In the genomic region with DNA sequence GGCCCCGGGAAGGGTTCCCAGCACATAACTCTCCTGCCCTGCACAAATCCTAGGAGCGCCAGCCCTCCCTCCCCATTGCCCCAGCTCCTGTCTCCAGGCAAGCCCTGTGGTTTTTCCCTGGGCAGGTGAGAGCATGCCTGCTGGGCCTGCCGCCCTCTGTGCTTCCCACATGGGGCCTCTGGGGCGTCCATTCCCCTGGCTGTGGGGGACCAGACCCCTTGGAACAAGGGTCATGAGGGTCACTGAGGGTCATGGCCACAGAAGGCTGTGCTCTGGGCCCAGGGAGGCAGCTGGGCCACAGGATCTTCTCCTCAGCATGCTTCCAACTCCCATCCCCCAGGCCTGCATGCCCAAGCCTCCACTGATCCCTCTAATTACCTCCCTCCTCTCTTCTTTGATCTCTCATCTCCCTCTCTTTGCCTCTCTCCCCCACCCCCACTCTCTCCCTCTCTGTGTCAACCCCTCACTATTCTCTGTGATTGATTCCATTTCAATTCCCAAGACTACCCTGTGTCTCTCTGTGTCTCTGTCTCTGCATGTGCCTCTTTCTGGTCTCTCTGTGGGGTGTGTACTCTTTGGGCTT, we compare ENCODE assay signal across 19 cellular contexts. TPM values are rescaled to one million over a fixed set of nuclear protein-coding genes. Genes with fewer than 3 reads are reported as not detected.
DNase-seq lines count a peak whose midpoint lies in the region; ATAC-seq, FAIRE-seq and TF ChIP-seq lines count a peak whose summit lies in the region.
"Had no signal": no experiment of that assay in that cellular context is flagged by ENCODE, and none has a peak within 500 bp of the region (broad histone marks: within the 10 kb centered on the region; RNA-seq: fewer than 3 reads in every experiment).

No MANE protein-coding gene starts in this region.

- H2AFZ ChIP-seq in H1 (ENCODE audit: low read length): no peak overlapping the region

- H3K27me3 ChIP-seq in H1 (replicated peaks in 1 of 4; ENCODE audit: control insufficient read depth in 3 of 4, extremely low read depth in 1 of 4, insufficient read depth in 3 of 4, low read length in 3 of 4): peaks cover 0 to 26% (median 13%) of the 10 kb centered on the region in 4 experiments; a peak in 5 of 7 replicates
- H3K27me3 ChIP-seq in CD8-positive, alpha-beta memory T cell (ENCODE audit: insufficient read depth, low read length, poor library complexity, severe bottlenecking): peaks cover 10% of the 10 kb centered on the region
- H3K27me3 ChIP-seq: adrenal gland had no signal

- H3K4me3 Mint-ChIP-seq in nephron: peak overlapping the region; percentile 44 to 77 (median 56)
- no peak overlapping the region for H3K4me3 Mint-ChIP-seq in CD8-positive, alpha-beta memory T cell

- H2BK12ac ChIP-seq in H1 (ENCODE audit: low read depth, low read length): 0 out of 2 replicates have a peak overlapping the region, but pooled peaks have one; percentile 68

- no peak for TF ChIP-seq RAD21 in H1 (IDR thresholded peaks at IDR 0.05 in 1 of 2, conservative IDR thresholded peaks at IDR 0.05 in 1 of 2; ENCODE audit: low read depth in 2 of 2, low read length in 2 of 2)

- H4K8ac ChIP-seq in H1 (ENCODE audit: extremely low read depth, insufficient read depth, low read length): no peak overlapping the region

- H2BK20ac ChIP-seq in H1 (ENCODE audit: low read length): peak overlapping the region; percentile 90

- H2AK5ac ChIP-seq in H1 (ENCODE audit: low read depth, low read length): 0 out of 2 replicates have a peak overlapping the region, but pooled peaks have one; percentile 15

- POLR2A ChIA-PET in H1 (lab: Charles Lee; ENCODE audit: partially characterized antibody): interaction anchor here (1.2 to 1.3 kb wide), 3 partner anchors 12 to 39 kb away, joined by 3 to 6 read pairs (median 4); no protein-coding TSS in a partner anchor
- POLR2A ChIA-PET in CD8-positive, alpha-beta memory T cell (lab: Charles Lee): no interaction called here

- DNase-seq in ELF-1 (ENCODE audit: low read depth, low spot score): peak; percentile 86
- peak; percentile 58 for DNase-seq in NCI-H2171 (lab: John Stamatoyannopoulos, UW)
- DNase-seq in H1 (ENCODE audit: low read depth in 1 of 2, low spot score in 2 of 2): peak in 1 of 2 experiments; percentile 55
- no peak for DNase-seq in DMS53 (lab: John Stamatoyannopoulos, UW)
- DNase-seq in anterior cingulate cortex (lab: John Stamatoyannopoulos, UW): no peak
- no peak for DNase-seq in CD8-positive, alpha-beta memory T cell
- DNase-seq: activated CD8-positive, alpha-beta memory T cell treated with anti-CD3 and anti-CD28 coated beads, Interleukin-2, amount 50 U/mL, for 48 hours; adrenal gland; GF-D8; NCI-H748 treated with DMSO at 0.1 percent for 48 hours; stomach had no signal

- H3K4ac ChIP-seq in H1 (replicated peaks; ENCODE audit: insufficient read length, low read depth, low read length): no peak overlapping the region

- peaks cover 2% of the 10 kb centered on the region; the same call in 1 of the 2 replicates for H3K79me1 ChIP-seq in H1 (ENCODE audit: low read depth, low read length)

- H3K9me3 Mint-ChIP-seq in nephron: no peaks in the 10 kb centered on the region
- H3K9me3 Mint-ChIP-seq in CD8-positive, alpha-beta memory T cell: peaks cover 0 to 1% (median 0%) of the 10 kb centered on the region in 5 donors

- H3K23ac ChIP-seq in H1 (ENCODE audit: insufficient read length): no peak overlapping the region

- TF ChIP-seq EP300 in H1 (IDR thresholded peaks at IDR 0.05; ENCODE audit: borderline replicate concordance in 1 of 2, low read depth in 2 of 2, low read length in 2 of 2): no peak

- 0 out of 8 replicates have a peak overlapping the region, but pooled peaks of 2 of the 4 experiments have one; percentile 9 to 14 for H3K4me3 ChIP-seq in H1 (ENCODE audit: extremely low read depth in 1 of 4, insufficient read depth in 2 of 4, low read depth in 3 of 4, low read length in 4 of 4)
- H3K4me3 ChIP-seq in CD8-positive, alpha-beta memory T cell (ENCODE audit: low read length): no peak overlapping the region
- H3K4me3 ChIP-seq: adrenal gland, SJSA1, stomach had no signal

- H3K27me3 Mint-ChIP-seq in nephron (ENCODE audit: low read depth): peaks cover 14% of the 10 kb centered on the region
- peaks cover 12 to 59% of the 10 kb centered on the region in 2 donors for H3K27me3 Mint-ChIP-seq in CD8-positive, alpha-beta memory T cell

- H3K27ac Mint-ChIP-seq in nephron: peak overlapping the region; percentile 66 to 97 (median 87)
- H3K27ac Mint-ChIP-seq in CD8-positive, alpha-beta memory T cell: no peak overlapping the region

- no peak for TF ChIP-seq POLR2A in H1 (IDR thresholded peaks at IDR 0.05; ENCODE audit: control extremely low read depth in 1 of 2, low read depth in 2 of 2, low read length in 2 of 2)

- peaks cover 91% of the 10 kb centered on the region for H3K4me1 Mint-ChIP-seq in nephron
- peaks cover 0 to 4% (median 3%) of the 10 kb centered on the region in 3 donors for H3K4me1 Mint-ChIP-seq in CD8-positive, alpha-beta memory T cell

- WGBS in H1 (ENCODE audit: extremely low coverage in 1 of 2, insufficient coverage in 1 of 2, insufficient read length in 1 of 2, insufficient replicate concordance in 2 of 2, low coverage in 1 of 2, low lambda C conversion rate in 2 of 2, missing lambda C conversion rate in 1 of 2), 2 experiments: 52% methylated on average over 4 of the region's 4 CpGs; no CpG with 5 or more reads in 1 of the 2 experiments

- peak overlapping the region; percentile 88 for H2BK15ac ChIP-seq in H1 (ENCODE audit: low read length)

- H3K27ac ChIP-seq in H1 (ENCODE audit: low read depth, low read length): no peak overlapping the region
- H3K27ac ChIP-seq in CD8-positive, alpha-beta memory T cell (ENCODE audit: low read depth, low read length): no peak overlapping the region
- H3K27ac ChIP-seq: adrenal gland, C4-2B, HL-60, neutrophil, SJSA1, stomach had no signal

- no peak overlapping the region for H3K14ac ChIP-seq in H1 (ENCODE audit: insufficient read length)

- no peak overlapping the region for H3K9ac ChIP-seq in H1 (replicated peaks in 1 of 4; ENCODE audit: extremely low read depth in 1 of 4, low read depth in 3 of 4, low read length in 3 of 4)

- peak overlapping the region; percentile 14 for H4K91ac ChIP-seq in H1 (replicated peaks; ENCODE audit: insufficient read length, low read length)

- H2BK120ac ChIP-seq in H1 (replicated peaks; ENCODE audit: low read depth, low read length): no peak overlapping the region

- no peak for FAIRE-seq in H1 (lab: Jason Lieb, UNC)
- FAIRE-seq: H54 had no signal

- peaks cover 0 to 8% (median under 1%) of the 10 kb centered on the region in 4 experiments; a peak in 4 of 8 replicates for H3K36me3 ChIP-seq in H1 (ENCODE audit: control insufficient read depth in 2 of 4, insufficient read depth in 4 of 4, low read length in 3 of 4)
- H3K36me3 ChIP-seq in CD8-positive, alpha-beta memory T cell (ENCODE audit: insufficient read depth, low read length): no peaks in the 10 kb centered on the region
- H3K36me3 ChIP-seq: adrenal gland, neutrophil, SJSA1 had no signal

- H3K4me2 ChIP-seq in H1 (ENCODE audit: insufficient read depth in 1 of 2, low read depth in 2 of 2, low read length in 2 of 2): peak overlapping the region; percentile 15 to 60

- TF ChIP-seq CTCF in H1 (IDR thresholded peaks at IDR 0.05; ENCODE audit: control extremely low read depth in 1 of 3, insufficient read depth in 1 of 3, low read depth in 1 of 3, low read length in 3 of 3): no peak
- TF ChIP-seq CTCF in nephron (IDR thresholded peaks at IDR 0.05; ENCODE audit: unreplicated experiment in 3 of 3): no peak

- H3K4me1 ChIP-seq in H1 (replicated peaks in 1 of 4; ENCODE audit: control insufficient read depth in 3 of 4, insufficient read depth in 4 of 4, low read length in 3 of 4): peaks cover 8 to 52% (median 37%) of the 10 kb centered on the region in 4 experiments
- no peaks in the 10 kb centered on the region for H3K4me1 ChIP-seq in CD8-positive, alpha-beta memory T cell (ENCODE audit: insufficient read depth, low read length)
- H3K4me1 ChIP-seq: adrenal gland, SJSA1 had no signal

- peaks cover 0 to 5% of the 10 kb centered on the region in 2 experiments; a peak in 1 of 4 replicates for H3K79me2 ChIP-seq in H1 (ENCODE audit: control insufficient read depth in 1 of 2, insufficient read depth in 2 of 2, low read length in 2 of 2)

- H3K9me3 ChIP-seq in H1 (ENCODE audit: insufficient read depth in 2 of 2, low read depth in 1 of 2, low read length in 1 of 2): no peaks in the 10 kb centered on the region
- H3K9me3 ChIP-seq in CD8-positive, alpha-beta memory T cell (ENCODE audit: low read length): no peaks in the 10 kb centered on the region
- H3K9me3 ChIP-seq: adrenal gland, neutrophil, SJSA1, stomach had no signal

- peak overlapping the region; percentile 87 for H3K18ac ChIP-seq in H1 (ENCODE audit: extremely low read depth, low read length)

- no peak overlapping the region for H4K5ac ChIP-seq in H1 (ENCODE audit: insufficient read length, low read depth, low read length)

- CTCF ChIA-PET in H1 (lab: Charles Lee; ENCODE audit: partially characterized antibody): interaction anchor here (1.0 to 6.5 kb wide), 10 partner anchors 9 to 219 kb away, joined by 3 to 32 read pairs (median 4); no protein-coding TSS in a partner anchor
- CTCF ChIA-PET in CD8-positive, alpha-beta memory T cell (lab: Charles Lee): no interaction called here

- H2BK5ac ChIP-seq in H1 (ENCODE audit: low read depth, low read length): peak overlapping the region; percentile 60; the same call in 1 of the 2 replicates

- H3K56ac ChIP-seq in H1 (replicated peaks; ENCODE audit: insufficient read length, low read depth, low read length): no peak overlapping the region

- H3K36me3 Mint-ChIP-seq in nephron (ENCODE audit: low read depth): peaks cover 55% of the 10 kb centered on the region
- H3K36me3 Mint-ChIP-seq in CD8-positive, alpha-beta memory T cell: no peaks in the 10 kb centered on the region

- ATAC-seq in HG02981 (IDR thresholded peaks at IDR 0.05; ENCODE audit: unreplicated experiment): no peak
- ATAC-seq: left lobe of liver had no signal

- peaks cover 5 to 14% of the 10 kb centered on the region in 2 experiments for H4K20me1 ChIP-seq in H1 (replicated peaks in 1 of 2; ENCODE audit: control insufficient read depth in 1 of 2, insufficient read depth in 2 of 2, low read length in 2 of 2)

- peaks cover 1% of the 10 kb centered on the region for H3K23me2 ChIP-seq in H1 (ENCODE audit: low read depth, low read length)

TF ChIP-seq in H1, 55 proteins besides CTCF, POLR2A, EP300 and RAD21 (continues in another document):
- TF ChIP-seq SIX5 (IDR thresholded peaks at IDR 0.05; ENCODE audit: low read depth, low read length): no peak

RNA-seq across cellular contexts. Expression of gene MDFI, which starts 6.1 kb away (rescaled TPM):
- total RNA-seq in H1 (2021; fragmentation: NEBNext Ultra II Directional; extraction: Animal tissue kit (Norgen Biotek cat#: 25700)): 38.5 and 41.0 TPM in 2 replicates
- 65.6 and 78.9 TPM in 2 replicates for polyA plus RNA-seq in H1 (2011; rRNA removed)
- 73.5 TPM for polyA plus RNA-seq in H1 (2011; cell fraction: cytosol; rRNA removed)
- 60.0 TPM for polyA plus RNA-seq in H1 (2011; cell fraction: nucleus; rRNA removed)
- 21.8 to 38.0 TPM (median 35.1 TPM) in 4 replicates for polyA plus RNA-seq in H1 (2012, experiment 1 of 2)
- 41.2 TPM for polyA plus RNA-seq in H1 (2012, experiment 2 of 2)
- 36.9 TPM for polyA plus RNA-seq in H1 (2013, experiment 1 of 2)
- 40.4 TPM for polyA plus RNA-seq in H1 (2013, experiment 2 of 2)
- 10.9 and 15.4 TPM in 2 replicates for polyA minus RNA-seq in H1 (2011; rRNA and poly(A)+ RNA removed)
- 22.2 TPM for polyA minus RNA-seq in H1 (2011; cell fraction: cytosol; rRNA and poly(A)+ RNA removed)
- polyA minus RNA-seq in H1 (2011; cell fraction: nucleus; rRNA and poly(A)+ RNA removed): 12.8 TPM
- total RNA-seq in CD8-positive, alpha-beta memory T cell: not detected
- polyA plus RNA-seq in CD8-positive, alpha-beta memory T cell: not detected
- total RNA-seq: left lobe of liver, SJSA1 had no signal

Comparison
In these comparisons a context has a peak if more than half of its experiments do, and no peak if none do; other contexts are left out.
1. DNase-seq: peak in ELF-1 (single experiment) and NCI-H2171 (single experiment); none in DMS53 (single experiment), anterior cingulate cortex (0 of 58) and CD8-positive, alpha-beta memory T cell (0 of 5).
2. H3K27ac Mint-ChIP-seq: peak in nephron (3 of 3); none in CD8-positive, alpha-beta memory T cell (0 of 8).
3. H3K4me3 Mint-ChIP-seq: peak in nephron (3 of 3); none in CD8-positive, alpha-beta memory T cell (0 of 7).
4. RNA of gene MDFI, which starts 6.1 kb away (total RNA-seq): 38.5 to 41.0 TPM in H1; not detected in CD8-positive, alpha-beta memory T cell; every median in the first group is over 10 times any median in the second.